ENCODE assay signal across 1 cellular context in genomic region chr22:19596680-19597398, GRCh38.
TF ChIP-seq lines count a peak whose summit lies in the region.

No MANE protein-coding gene starts in this region.

TF ChIP-seq in HepG2, 621 proteins besides CTCF, POLR2A, EP300 and RAD21 (continued from another document and continues in another):
- TF ChIP-seq ZHX1 (CRISPR knock-in tag; IDR thresholded peaks at IDR 0.05; ENCODE audit: low read depth) (no peak), ZNF687 (CRISPR knock-in tag; IDR thresholded peaks at IDR 0.05) (peak; percentile 53), ZNF160 (CRISPR knock-in tag; IDR thresholded peaks at IDR 0.05) (no peak), ZNF256 (CRISPR knock-in tag; conservative IDR thresholded peaks at IDR 0.05) (no peak), ZNF550 (CRISPR knock-in tag; IDR thresholded peaks at IDR 0.05; ENCODE audit: borderline replicate concordance) (no peak), MAX (IDR thresholded peaks at IDR 0.05) (no peak), ZKSCAN5 (CRISPR knock-in tag; IDR thresholded peaks at IDR 0.05) (no peak), FOXP4 (CRISPR knock-in tag; IDR thresholded peaks at IDR 0.05) (no peak), TBX2 (CRISPR knock-in tag; IDR thresholded peaks at IDR 0.05; ENCODE audit: borderline replicate concordance) (no peak), ZNF292 (CRISPR knock-in tag; IDR thresholded peaks at IDR 0.05; ENCODE audit: borderline replicate concordance, low read depth) (no peak), CENPT (CRISPR knock-in tag; IDR thresholded peaks at IDR 0.05; ENCODE audit: low read depth) (no peak), MED8 (CRISPR knock-in tag; IDR thresholded peaks at IDR 0.05; ENCODE audit: insufficient replicate concordance) (no peak), TEAD2 (CRISPR knock-in tag; IDR thresholded peaks at IDR 0.05) (no peak), ZNF558 (CRISPR knock-in tag; IDR thresholded peaks at IDR 0.05; ENCODE audit: borderline replicate concordance) (no peak), ZNF264 (CRISPR knock-in tag; IDR thresholded peaks at IDR 0.05) (no peak), ZNF780A (CRISPR knock-in tag; IDR thresholded peaks at IDR 0.05) (no peak), HNRNPUL1 (IDR thresholded peaks at IDR 0.05; ENCODE audit: low read depth, low read length) (no peak), ZSCAN22 (CRISPR knock-in tag; IDR thresholded peaks at IDR 0.05) (no peak), ZNF879 (CRISPR knock-in tag; IDR thresholded peaks at IDR 0.05) (no peak), ZNF740 (CRISPR knock-in tag; IDR thresholded peaks at IDR 0.05) (no peak), KLF6 (CRISPR knock-in tag; IDR thresholded peaks at IDR 0.05) (no peak), HHEX (CRISPR knock-in tag; IDR thresholded peaks at IDR 0.05) (no peak), ZNF143 (CRISPR knock-in tag; IDR thresholded peaks at IDR 0.05) (no peak), ZNF670 (CRISPR knock-in tag; IDR thresholded peaks at IDR 0.05; ENCODE audit: borderline replicate concordance) (no peak), ZNF614 (CRISPR knock-in tag; IDR thresholded peaks at IDR 0.05; ENCODE audit: borderline replicate concordance) (no peak), CAMTA2 (CRISPR knock-in tag; IDR thresholded peaks at IDR 0.05; ENCODE audit: borderline replicate concordance) (no peak), ZNF24 (IDR thresholded peaks at IDR 0.05) (no peak), BRF2 (CRISPR knock-in tag; IDR thresholded peaks at IDR 0.05) (no peak), MXI1 (IDR thresholded peaks at IDR 0.05; ENCODE audit: borderline replicate concordance, low read depth, low read length) (no peak), GFI1 (CRISPR knock-in tag; IDR thresholded peaks at IDR 0.05; ENCODE audit: borderline replicate concordance) (no peak), ZNF280B (CRISPR knock-in tag; IDR thresholded peaks at IDR 0.05; ENCODE audit: borderline replicate concordance) (0 out of 2 replicates have a peak, but pooled peaks have one; percentile 38), ZNF598 (CRISPR knock-in tag; IDR thresholded peaks at IDR 0.05; ENCODE audit: borderline replicate concordance) (no peak), ZNF567 (CRISPR knock-in tag; IDR thresholded peaks at IDR 0.05; ENCODE audit: borderline replicate concordance) (no peak), FLYWCH1 (CRISPR knock-in tag; IDR thresholded peaks at IDR 0.05) (no peak), PPARG (CRISPR knock-in tag; conservative IDR thresholded peaks at IDR 0.05) (peak; percentile 52; the same call in 1 of the 2 replicates), FOXP1 (IDR thresholded peaks at IDR 0.05) (no peak), FOXP1 (CRISPR knock-in tag; IDR thresholded peaks at IDR 0.05) (0 out of 2 replicates have a peak, but pooled peaks have one; percentile 12), KAT8 (CRISPR knock-in tag; IDR thresholded peaks at IDR 0.05) (no peak), ATF3 (CRISPR knock-in tag; IDR thresholded peaks at IDR 0.05) (no peak), ZNF646 (CRISPR knock-in tag; IDR thresholded peaks at IDR 0.05) (no peak), MNT (IDR thresholded peaks at IDR 0.05) (no peak)
